Comparison of ENCODE assay signal across 7 cellular contexts in the genomic region with DNA sequence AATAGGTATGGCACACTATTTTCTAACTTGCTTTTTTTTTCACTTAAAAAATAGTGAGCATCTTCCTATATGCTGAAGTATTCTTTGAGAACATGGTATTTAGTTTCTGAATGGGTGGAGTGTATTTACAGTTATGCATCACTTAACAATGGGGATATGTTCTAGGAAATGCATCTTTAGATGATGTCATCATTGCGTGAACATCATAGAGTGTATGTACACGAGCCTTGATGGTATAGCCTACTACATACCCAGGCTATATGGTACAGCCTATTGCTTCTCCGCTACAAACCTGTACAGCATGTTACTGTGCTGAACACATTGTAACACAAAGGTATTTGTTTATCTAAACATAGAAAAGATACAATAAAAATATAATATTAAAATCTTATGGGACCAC.
"Had no signal": no experiment of that assay in that cellular context is flagged by ENCODE, and none has a peak within 500 bp of the region (broad histone marks: within the 10 kb centered on the region; RNA-seq: fewer than 3 reads in every experiment).

No MANE protein-coding gene starts in this region.

- FAIRE-seq: HTR-8/SVneo had no signal

- H3K27ac ChIP-seq: GM23248 had no signal

- H3K9me3 ChIP-seq: HAP-1 had no signal

- H3K4me3 ChIP-seq: GM23248, HAP-1 had no signal

- H3K9ac ChIP-seq: GM23248 had no signal

- H2AFZ ChIP-seq: GM23248 had no signal

- H3K4me1 ChIP-seq: HAP-1 had no signal

- H3K36me3 ChIP-seq: HAP-1 had no signal

- DNase-seq: GM23248, GOT3, H7, KG1 had no signal

- ATAC-seq: HCT116 had no signal
